32 cellular contexts compared by ENCODE assay signal in the genomic region with DNA sequence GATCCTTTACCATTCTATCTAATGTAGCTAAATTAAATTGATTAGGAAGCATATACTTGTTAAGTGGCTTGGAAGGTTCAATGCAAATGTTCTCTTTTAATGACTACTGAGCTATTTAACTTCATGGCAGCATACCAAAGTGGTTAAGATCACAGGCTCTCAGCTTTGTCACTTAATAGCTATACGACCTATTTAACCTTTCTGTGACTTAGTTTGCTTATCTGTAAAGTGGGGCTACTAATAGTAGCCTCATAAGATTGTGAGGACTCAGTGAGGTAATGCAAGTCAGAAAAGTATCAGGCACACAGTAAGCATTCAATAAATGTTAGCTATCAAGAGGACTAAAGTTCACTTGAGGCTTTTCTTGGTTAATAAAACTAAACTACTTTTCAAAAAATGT. TPM values are rescaled to one million over a fixed set of nuclear protein-coding genes. Genes with fewer than 3 reads are reported as not detected.
"Had no signal": no experiment of that assay in that cellular context is flagged by ENCODE, and none has a peak within 500 bp of the region (broad histone marks: within the 10 kb centered on the region; RNA-seq: fewer than 3 reads in every experiment).

No MANE protein-coding gene starts in this region.

- H3K4me3 ChIP-seq: coronary artery, dorsolateral prefrontal cortex, esophagus muscularis mucosa, gastrocnemius medialis, heart left ventricle had no signal

- H3K27me3 ChIP-seq: brain microvascular endothelial cell, dorsolateral prefrontal cortex, esophagus muscularis mucosa, foreskin keratinocyte, gastrocnemius medialis, heart left ventricle had no signal

- ATAC-seq: activated naive CD4-positive, alpha-beta T cell treated with anti-CD3 and anti-CD28 coated beads, Interleukin-2, amount 50 U/mL, for 72 hours; activated T-cell treated with anti-CD3 and anti-CD28 coated beads, Interleukin-2, amount 50 U/mL, for 72 hours; foreskin keratinocyte; gastrocnemius medialis; heart left ventricle; T-helper 17 cell; WTC11 had no signal

- H3K36me3 ChIP-seq: brain microvascular endothelial cell, esophagus muscularis mucosa, gastrocnemius medialis had no signal

- H3K9me3 ChIP-seq: esophagus muscularis mucosa, gastrocnemius medialis, heart left ventricle had no signal

- DNase-seq: activated CD4-positive, alpha-beta memory T cell treated with anti-CD3 and anti-CD28 coated beads, Interleukin-2, amount 10 ng/mL, durations not matched to agents 7 days and 5 days; activated CD4-positive, alpha-beta T cell treated with anti-CD3 and anti-CD28 coated beads for 1 hour; activated CD4-positive, alpha-beta T cell treated with anti-CD3 and anti-CD28 coated beads for 4 hours; activated CD4-positive, alpha-beta T cell treated with anti-CD3 and anti-CD28 coated beads, Interleukin-2, amount 10 ng/mL, durations not matched to agents 7 days and 5 days; activated CD4-positive, alpha-beta T cell treated with anti-CD3 and anti-CD28 coated beads, Interleukin-2, amount 50 U/mL, for 4 hours; activated CD8-positive, alpha-beta memory T cell treated with anti-CD3 and anti-CD28 coated beads, Interleukin-2, amount 50 U/mL, for 48 hours; activated gamma-delta T cell; activated naive CD4-positive, alpha-beta T cell; activated naive CD4-positive, alpha-beta T cell treated with anti-CD3 and anti-CD28 coated beads, Interleukin-2, amount 10 ng/mL, durations not matched to agents 7 days and 5 days; activated naive CD8-positive, alpha-beta T cell treated with anti-CD3 and anti-CD28 coated beads, Interleukin-2, amount 10 ng/mL, durations not matched to agents 7 days and 5 days; activated T-cell treated with anti-CD3 and anti-CD28 coated beads for 4 hours; activated T-cell treated with anti-CD3 and anti-CD28 coated beads, Interleukin-2, amount 50 U/mL, for 24 hours; activated T-cell treated with anti-CD3 and anti-CD28 coated beads, Interleukin-2, amount 50 U/mL, for 72 hours; brain microvascular endothelial cell; dorsolateral prefrontal cortex; effector memory CD4-positive, alpha-beta T cell; endodermal cell; erythroblast; foreskin keratinocyte; gastrocnemius medialis; glutamatergic neuron; heart left ventricle; T-helper 17 cell had no signal

- H3K27ac ChIP-seq: coronary artery, dorsolateral prefrontal cortex, esophagus muscularis mucosa, foreskin keratinocyte, gastrocnemius medialis, heart left ventricle, VCaP had no signal

- FAIRE-seq: astrocyte, bronchial epithelial cell had no signal

RNA-seq across cellular contexts. Expression of a gene that starts 24.1 kb away (rescaled TPM):
- total RNA-seq: activated naive CD8-positive, alpha-beta T cell treated with anti-CD3 and anti-CD28 coated beads, Interleukin-2, amount 10 ng/mL, durations not matched to agents 7 days and 5 days; cardiac septum; gastrocnemius medialis had no signal
- polyA plus RNA-seq: heart left ventricle had no signal

RNA-seq across cellular contexts. Expression of a gene that starts 39.3 kb away (rescaled TPM):
- total RNA-seq: activated CD4-positive, alpha-beta memory T cell treated with anti-CD3 and anti-CD28 coated beads, Interleukin-2, amount 10 ng/mL, durations not matched to agents 7 days and 5 days; activated CD4-positive, alpha-beta T cell treated with anti-CD3 and anti-CD28 coated beads, Interleukin-2, amount 10 ng/mL, durations not matched to agents 7 days and 5 days; activated naive CD4-positive, alpha-beta T cell treated with anti-CD3 and anti-CD28 coated beads, Interleukin-2, amount 50 U/mL, for 72 hours; activated naive CD8-positive, alpha-beta T cell treated with anti-CD3 and anti-CD28 coated beads, Interleukin-2, amount 10 ng/mL, durations not matched to agents 7 days and 5 days; astrocyte; bronchial epithelial cell; cardiac septum; cerebellum; endodermal cell; esophagus muscularis mucosa; gastrocnemius medialis; T-helper 17 cell; WTC11 had no signal
- polyA plus RNA-seq: heart left ventricle had no signal
